In genomic region chr13:99285432-99286182, GRCh38 we compare ENCODE assay signal across 1 cellular context.
TF ChIP-seq lines count a peak whose summit lies in the region.

No MANE protein-coding gene starts in this region.

TF ChIP-seq in HepG2, 621 proteins besides CTCF, POLR2A, EP300 and RAD21:
- peak; percentile 19; the same call in 1 of the 2 replicates for TF ChIP-seq HNF1B (CRISPR knock-in tag; IDR thresholded peaks at IDR 0.05)
- TF ChIP-seq TEAD2 (CRISPR knock-in tag; IDR thresholded peaks at IDR 0.05) = no peak
- TF ChIP-seq HNF4G (IDR thresholded peaks at IDR 0.05; ENCODE audit: borderline replicate concordance, low read depth, low read length) = peak; percentile 23; the same call in 1 of the 2 replicates
- 0 out of 2 replicates have a peak, but pooled peaks have one; percentile 37 for TF ChIP-seq HNF4G (CRISPR knock-in tag; IDR thresholded peaks at IDR 0.05; ENCODE audit: borderline replicate concordance, low read depth)
- 0 out of 2 replicates have a peak, but pooled peaks have one; percentile 32 for TF ChIP-seq ZSCAN5A (CRISPR knock-in tag; IDR thresholded peaks at IDR 0.05; ENCODE audit: borderline replicate concordance)
- no peak for TF ChIP-seq PAX8 (CRISPR knock-in tag; IDR thresholded peaks at IDR 0.05; ENCODE audit: borderline replicate concordance)
- TF ChIP-seq ZNF496 (CRISPR knock-in tag; IDR thresholded peaks at IDR 0.05; ENCODE audit: insufficient replicate concordance) = no peak
- TF ChIP-seq ZBTB7A (CRISPR knock-in tag; IDR thresholded peaks at IDR 0.05) = no peak
- peak; percentile 73 for TF ChIP-seq HNF4A (CRISPR knock-in tag; IDR thresholded peaks at IDR 0.05)
- 0 out of 4 replicates have a peak, but pooled peaks of 1 of the 2 experiments have one; percentile 26 for TF ChIP-seq ATF4 (CRISPR knock-in tag; IDR thresholded peaks at IDR 0.05)
- TF ChIP-seq MIXL1 (CRISPR knock-in tag; IDR thresholded peaks at IDR 0.05) = 0 out of 2 replicates have a peak, but pooled peaks have one; percentile 34
- TF ChIP-seq PAXIP1 (CRISPR knock-in tag; conservative IDR thresholded peaks at IDR 0.05) = peak; percentile 35; the same call in 1 of the 2 replicates
- peak; percentile 34; the same call in 1 of the 2 replicates for TF ChIP-seq RXRB (CRISPR knock-in tag; IDR thresholded peaks at IDR 0.05; ENCODE audit: borderline replicate concordance)
- TF ChIP-seq ZMAT5 (CRISPR knock-in tag; IDR thresholded peaks at IDR 0.05; ENCODE audit: borderline replicate concordance, low read depth) = no peak
- no peak for TF ChIP-seq ZNF431 (CRISPR knock-in tag; IDR thresholded peaks at IDR 0.05; ENCODE audit: borderline replicate concordance, low read depth)
- peak; percentile 66; the same call in 1 of the 2 replicates for TF ChIP-seq ZNF644 (CRISPR knock-in tag; IDR thresholded peaks at IDR 0.05; ENCODE audit: low read depth)
- TF ChIP-seq ZNF337 (CRISPR knock-in tag; IDR thresholded peaks at IDR 0.05; ENCODE audit: borderline replicate concordance, low read depth) = no peak
- TF ChIP-seq ZMYM4 (CRISPR knock-in tag; IDR thresholded peaks at IDR 0.05) = peak; percentile 66
- TF ChIP-seq POGZ (CRISPR knock-in tag; IDR thresholded peaks at IDR 0.05) = peak; percentile 53; the same call in 1 of the 2 replicates
- TF ChIP-seq NR2C2 (CRISPR knock-in tag; IDR thresholded peaks at IDR 0.05; ENCODE audit: borderline replicate concordance) = peak; percentile 47; the same call in 1 of the 2 replicates
- TF ChIP-seq NR2F6 (IDR thresholded peaks at IDR 0.05) = no peak
- TF ChIP-seq NR2F6 (CRISPR knock-in tag; IDR thresholded peaks at IDR 0.05) = 0 out of 2 replicates have a peak, but pooled peaks have one; percentile 23
- no peak for TF ChIP-seq NCOR1 (IDR thresholded peaks at IDR 0.05; ENCODE audit: borderline replicate concordance, low read length)
- TF ChIP-seq CHD4 (IDR thresholded peaks at IDR 0.05; ENCODE audit: borderline replicate concordance, low read length) = no peak
- TF ChIP-seq ZNF263 (CRISPR knock-in tag; IDR thresholded peaks at IDR 0.05) = no peak
- no peak for TF ChIP-seq ZNF607 (CRISPR knock-in tag; IDR thresholded peaks at IDR 0.05; ENCODE audit: borderline replicate concordance)
- peak; percentile 72; the same call in 1 of the 2 replicates for TF ChIP-seq ESRRA (CRISPR knock-in tag; IDR thresholded peaks at IDR 0.05; ENCODE audit: low read depth)
- peak; percentile 79; the same call in 1 of the 2 replicates for TF ChIP-seq HOMEZ (CRISPR knock-in tag; IDR thresholded peaks at IDR 0.05; ENCODE audit: low read depth)
